In the genomic region with DNA sequence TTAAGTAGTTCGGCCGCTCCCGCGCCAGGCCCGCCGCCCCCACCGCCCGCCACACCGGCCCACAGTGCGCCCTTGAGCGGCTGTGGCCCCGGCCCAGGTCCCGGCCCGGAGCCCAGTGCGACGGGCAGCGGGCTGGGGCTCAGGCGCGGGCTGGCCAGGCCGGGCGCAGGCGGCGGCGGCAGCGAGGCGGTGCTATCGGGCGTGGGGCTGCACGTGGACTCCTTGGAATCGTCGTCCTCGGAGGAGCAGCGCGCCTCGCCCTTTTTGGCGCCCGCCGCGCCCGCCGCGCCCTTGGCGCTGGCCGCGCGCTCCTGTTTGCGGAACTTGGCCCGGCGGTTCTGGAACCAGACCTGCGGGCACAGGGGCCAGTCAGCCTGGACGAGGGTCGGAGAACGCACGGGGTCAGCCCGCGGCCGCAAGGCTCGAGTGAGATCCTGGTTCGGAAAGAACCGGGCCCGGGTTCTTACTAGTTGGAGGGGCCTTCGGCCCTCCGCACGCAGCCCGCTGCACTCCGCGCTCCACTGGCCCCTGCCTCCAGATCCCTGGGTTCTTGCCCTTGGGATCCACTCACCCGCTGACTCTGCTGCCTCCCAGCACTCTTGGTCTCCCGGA, we compare ENCODE assay signal across 8 cellular contexts. TPM values are rescaled to one million over a fixed set of nuclear protein-coding genes. Genes with fewer than 3 reads are reported as not detected.
A peak's percentile ranks its signal among the peaks of the same experiment; 100 is the strongest.
DNase-seq lines count a peak whose midpoint lies in the region; ATAC-seq, FAIRE-seq and TF ChIP-seq lines count a peak whose summit lies in the region.

No MANE protein-coding gene starts in this region.

- ATAC-seq in K562 (no peak), HG03196 (IDR thresholded peaks at IDR 0.05; ENCODE audit: unreplicated experiment) (no peak)

- BruUV-seq in K562 (replicated peaks; lab: Mats Ljungman, UMichigan) = no TSS peak

- peak overlapping the region; percentile 57 for H3K4me3 Mint-ChIP-seq in activated naive CD4-positive, alpha-beta T cell treated with anti-CD3 and anti-CD28 coated beads for 36 hours

- H3K36me3 ChIP-seq in K562 (ENCODE audit: control insufficient read depth, insufficient read depth, low read length) = peaks cover 37% of the 10 kb centered on the region
- peaks cover 32% of the 10 kb centered on the region for H3K36me3 ChIP-seq in thymus (ENCODE audit: control insufficient read depth, insufficient read depth)

- no peak overlapping the region for H2AFZ ChIP-seq in K562 (ENCODE audit: low read depth, low read length)

- no peaks in the 10 kb centered on the region for H3K79me2 ChIP-seq in K562 (ENCODE audit: control insufficient read depth, insufficient read depth, low read length)

- peaks cover 47% of the 10 kb centered on the region for H3K27me3 Mint-ChIP-seq in activated naive CD4-positive, alpha-beta T cell treated with anti-CD3 and anti-CD28 coated beads for 36 hours (ENCODE audit: low read depth)

- intact Hi-C loops in activated naive CD4-positive, alpha-beta T cell treated with anti-CD3 and anti-CD28 coated beads for 36 hours (cut with micrococcal nuclease) = loop anchor here (2.0 to 5.0 kb wide), 2 partner anchors 15 to 192 kb away; partner anchors contain the start of genes CLPB and INPPL1
- intact Hi-C loops in K562 (cut with micrococcal nuclease) = loop anchor here (5.0 kb wide), 2 partner anchors 58 to 192 kb away; partner anchors contain the start of gene CLPB

- TF ChIP-seq CTCF in K562 (IDR thresholded peaks at IDR 0.05 in 2 of 3, conservative IDR thresholded peaks at IDR 0.05 in 1 of 3; ENCODE audit: insufficient read depth in 2 of 3, low read depth in 1 of 3, low read length in 3 of 3) = no peak

- TF ChIP-seq RAD21 in K562 (CRISPR knock-in tag; conservative IDR thresholded peaks at IDR 0.05 in 1 of 2, IDR thresholded peaks at IDR 0.05 in 1 of 2) = no peak

- in situ Hi-C loops in K562 (cut with MboI) = no loop called here

- H3K4me2 ChIP-seq in K562 (ENCODE audit: insufficient read depth, low read length) = no peak overlapping the region

- 95% methylated on average over 22 of the region's 69 CpGs for WGBS in K562 (ENCODE audit: insufficient coverage, low coverage, missing lambda C conversion rate)
- 4% methylated on average over 69 of the region's 69 CpGs for WGBS in thymus

- no peak overlapping the region for H3K27ac ChIP-seq in K562 (ENCODE audit: extremely low read depth, low read depth, low read length)
- no peak overlapping the region for H3K27ac ChIP-seq in thymus (ENCODE audit: low read depth)

- no peak for TF ChIP-seq EP300 in K562 (IDR thresholded peaks at IDR 0.05; ENCODE audit: low read length)

- H3K9me3 ChIP-seq in K562 (replicated peaks; ENCODE audit: control insufficient read depth, insufficient read depth, low read depth, low read length) (no peaks in the 10 kb centered on the region), thymus (ENCODE audit: control insufficient read depth) (peaks cover 7% of the 10 kb centered on the region)

- H3K4me3 ChIP-seq in K562 = no peak overlapping the region
- H3K4me3 ChIP-seq in thymus (ENCODE audit: low read length) = peak overlapping the region; percentile 6

- no peak overlapping the region for H3K27ac Mint-ChIP-seq in activated naive CD4-positive, alpha-beta T cell treated with anti-CD3 and anti-CD28 coated beads for 36 hours

- no peak overlapping the region for H3K9ac ChIP-seq in K562 (ENCODE audit: insufficient read depth in 1 of 2, low read depth in 2 of 2, low read length in 2 of 2)

- H3K9me1 ChIP-seq in K562 (ENCODE audit: control insufficient read depth, insufficient read depth, low read length) = no peaks in the 10 kb centered on the region

- H3K27me3 ChIP-seq in K562 (ENCODE audit: control insufficient read depth in 2 of 2, insufficient read depth in 2 of 2, low read length in 2 of 2) (peaks cover 7 to 8% of the 10 kb centered on the region in 2 experiments; a peak in 4 of 5 replicates), thymus (ENCODE audit: control insufficient read depth, insufficient read depth) (peaks cover 57% of the 10 kb centered on the region)

- POLR2A ChIA-PET in K562 (lab: Yijun Ruan, JAX) = interaction anchor here (0.6 to 1.3 kb wide), 3 partner anchors 11 to 175 kb away, joined by 3 to 5 read pairs (median 3); no protein-coding TSS in a partner anchor

- peaks cover 21% of the 10 kb centered on the region for H3K4me1 Mint-ChIP-seq in activated naive CD4-positive, alpha-beta T cell treated with anti-CD3 and anti-CD28 coated beads for 36 hours (ENCODE audit: low read depth)

- no peak for DNase-seq in activated naive CD4-positive, alpha-beta T cell treated with anti-CD3 and anti-CD28 coated beads for 36 hours
- no peak for DNase-seq in activated naive CD4-positive, alpha-beta T cell (lab: John Stamatoyannopoulos, UW)
- no peak for DNase-seq in K562 (ENCODE audit: extremely low read depth in 1 of 4, low spot score in 3 of 4)
- DNase-seq in left kidney (ENCODE audit: low read depth, low spot score) = peak; percentile 68
- DNase-seq in Kasumi-1 (lab: John Stamatoyannopoulos, UW) = no peak
- DNase-seq in H4 (ENCODE audit: low spot score) = no peak

- peaks cover 0 to 34% of the 10 kb centered on the region in 2 experiments; a peak in 2 of 5 replicates for H3K4me1 ChIP-seq in K562 (replicated peaks in 1 of 2; ENCODE audit: control insufficient read depth in 2 of 2, insufficient read depth in 2 of 2, low read length in 2 of 2)
- no peaks in the 10 kb centered on the region for H3K4me1 ChIP-seq in thymus (ENCODE audit: control insufficient read depth, insufficient read depth, low read length)

- CTCF ChIA-PET in activated naive CD4-positive, alpha-beta T cell treated with anti-CD3 and anti-CD28 coated beads for 36 hours (lab: Charles Lee) = interaction anchor here (0.7 to 1.4 kb wide), 2 partner anchors 174 to 191 kb away, joined by 3 read pairs; no protein-coding TSS in a partner anchor
- CTCF ChIA-PET in K562 (lab: Yijun Ruan, JAX; ENCODE audit: low intra/inter-chr PET ratio) = interaction anchor here (0.5 to 1.1 kb wide), 2 partner anchors 33 to 215 kb away, joined by 3 to 4 read pairs; no protein-coding TSS in a partner anchor

- no peaks in the 10 kb centered on the region for H3K9me3 Mint-ChIP-seq in activated naive CD4-positive, alpha-beta T cell treated with anti-CD3 and anti-CD28 coated beads for 36 hours

- peaks cover 2% of the 10 kb centered on the region for H3K36me3 Mint-ChIP-seq in activated naive CD4-positive, alpha-beta T cell treated with anti-CD3 and anti-CD28 coated beads for 36 hours (ENCODE audit: low read depth)

- TF ChIP-seq POLR2A in K562 (conservative IDR thresholded peaks at IDR 0.05) = no peak

- no peak for FAIRE-seq in K562 (lab: Jason Lieb, UNC)

- no peaks in the 10 kb centered on the region for H4K20me1 ChIP-seq in K562 (replicated peaks; ENCODE audit: control insufficient read depth, insufficient read depth, low read length)

RNA-seq across cellular contexts. Expression of gene PHOX2A, which starts 4.0 kb away (rescaled TPM):
- not detected for total RNA-seq in activated naive CD4-positive, alpha-beta T cell treated with anti-CD3 and anti-CD28 coated beads for 36 hours
- not detected in 2 replicates for total RNA-seq in K562 (2011; cell fraction: chromatin; rRNA removed; ENCODE audit: low replicate concordance)
- total RNA-seq in K562 (2011; cell fraction: nucleolus; rRNA removed) = not detected in 2 replicates
- total RNA-seq in K562 (2011; cell fraction: nucleoplasm; rRNA removed) = not detected in 2 replicates
- not detected in 2 replicates for total RNA-seq in K562 (2014; rRNA removed)
- total RNA-seq in K562 (2014; rRNA removed; fragmentation: Illumina TruSeq; extraction: Trizol) = not detected in 2 replicates
- total RNA-seq in K562 (2015; rRNA removed; fragmentation: Illumina TruSeq; extraction: Trizol) = not detected in 2 replicates
- total RNA-seq in K562 (2021) = not detected in 2 replicates
- polyA plus RNA-seq in K562 (2011; rRNA removed) = not detected in 2 replicates
- polyA plus RNA-seq in K562 (2011; cell fraction: cytosol; rRNA removed) = not detected in 2 replicates
- polyA plus RNA-seq in K562 (2011; cell fraction: nucleus; rRNA removed) = not detected in 2 replicates
- not detected in 2 replicates for polyA plus RNA-seq in K562 (2012)
- polyA plus RNA-seq in K562 (2014; fragmentation: Illumina TruSeq; extraction: Trizol) = not detected in 2 replicates
- polyA plus RNA-seq in K562 (2014; fragmentation: Nextera tagmentation; extraction: Ambion mirVana) = not detected
- polyA plus RNA-seq in K562 (2014; rRNA removed) = not detected in 2 replicates
- not detected in 2 replicates for polyA minus RNA-seq in K562 (2011; rRNA and poly(A)+ RNA removed)
- polyA minus RNA-seq in K562 (2011; cell fraction: cytosol; rRNA and poly(A)+ RNA removed) = not detected in 2 replicates
- not detected in 2 replicates for polyA minus RNA-seq in K562 (2011; cell fraction: nucleus; rRNA and poly(A)+ RNA removed)
- 0.11 TPM for polyA plus RNA-seq in thymus
- total RNA-seq in H4 (2014; rRNA removed; shearing (Covaris generic)) = not detected in 2 replicates

RNA-seq across cellular contexts. Expression of gene INPPL1, which starts 15.4 kb away (rescaled TPM):
- 10 to 100 TPM; 67.1 to 74.0 TPM for total RNA-seq in activated naive CD4-positive, alpha-beta T cell treated with anti-CD3 and anti-CD28 coated beads for 36 hours
- total RNA-seq in K562 (2011; cell fraction: chromatin; rRNA removed; ENCODE audit: low replicate concordance) = 549 and 1,360 TPM in 2 replicates
- 683 and 737 TPM in 2 replicates for total RNA-seq in K562 (2011; cell fraction: nucleolus; rRNA removed)
- 497 TPM in 2 replicates for total RNA-seq in K562 (2011; cell fraction: nucleoplasm; rRNA removed)
- 61.6 and 94.9 TPM in 2 replicates for total RNA-seq in K562 (2014; rRNA removed)
- 36.2 and 37.8 TPM in 2 replicates for total RNA-seq in K562 (2014; rRNA removed; fragmentation: Illumina TruSeq; extraction: Trizol)
- total RNA-seq in K562 (2015; rRNA removed; fragmentation: Illumina TruSeq; extraction: Trizol) = 51.1 and 52.7 TPM in 2 replicates
- 135 and 137 TPM in 2 replicates for total RNA-seq in K562 (2021)
- polyA plus RNA-seq in K562 (2011; rRNA removed) = 75.9 and 141 TPM in 2 replicates
- polyA plus RNA-seq in K562 (2011; cell fraction: cytosol; rRNA removed) = 53.0 and 79.7 TPM in 2 replicates
- polyA plus RNA-seq in K562 (2011; cell fraction: nucleus; rRNA removed) = 1,064 and 1,073 TPM in 2 replicates
- 92.0 and 111 TPM in 2 replicates for polyA plus RNA-seq in K562 (2012)
- polyA plus RNA-seq in K562 (2014; fragmentation: Illumina TruSeq; extraction: Trizol) = 83.2 and 84.0 TPM in 2 replicates
- under 1 TPM; 0.55 to 0.81 TPM for polyA plus RNA-seq in K562 (2014; fragmentation: Nextera tagmentation; extraction: Ambion mirVana)
- polyA plus RNA-seq in K562 (2014; rRNA removed) = 94.8 and 118 TPM in 2 replicates
- 61.2 and 72.8 TPM in 2 replicates for polyA minus RNA-seq in K562 (2011; rRNA and poly(A)+ RNA removed)
- 85.6 and 95.4 TPM in 2 replicates for polyA minus RNA-seq in K562 (2011; cell fraction: cytosol; rRNA and poly(A)+ RNA removed)
- polyA minus RNA-seq in K562 (2011; cell fraction: nucleus; rRNA and poly(A)+ RNA removed) = 195 and 256 TPM in 2 replicates
- polyA plus RNA-seq in thymus = 58.3 TPM
- total RNA-seq in H4 (2014; rRNA removed; shearing (Covaris generic)) = 23.6 and 40.7 TPM in 2 replicates

RNA-seq across cellular contexts. Expression of gene FOLR2, which starts 23.4 kb away (rescaled TPM):
- total RNA-seq in activated naive CD4-positive, alpha-beta T cell treated with anti-CD3 and anti-CD28 coated beads for 36 hours = not detected
- total RNA-seq in K562 (2011; cell fraction: chromatin; rRNA removed; ENCODE audit: low replicate concordance) = not detected in 2 replicates
- not detected in 2 replicates for total RNA-seq in K562 (2011; cell fraction: nucleolus; rRNA removed)
- not detected in 2 replicates for total RNA-seq in K562 (2011; cell fraction: nucleoplasm; rRNA removed)
- not detected in 2 replicates for total RNA-seq in K562 (2014; rRNA removed)
- total RNA-seq in K562 (2014; rRNA removed; fragmentation: Illumina TruSeq; extraction: Trizol) = not detected in 2 replicates
- not detected in 2 replicates for total RNA-seq in K562 (2015; rRNA removed; fragmentation: Illumina TruSeq; extraction: Trizol)
- 0.20 TPM in 1 of 2 replicates, not detected in the other for total RNA-seq in K562 (2021)
- polyA plus RNA-seq in K562 (2011; rRNA removed) = not detected in 2 replicates
- polyA plus RNA-seq in K562 (2011; cell fraction: cytosol; rRNA removed) = 0.57 TPM in 1 of 2 replicates, not detected in the other
- polyA plus RNA-seq in K562 (2011; cell fraction: nucleus; rRNA removed) = not detected in 2 replicates
- polyA plus RNA-seq in K562 (2012) = 0.14 TPM in 1 of 2 replicates, not detected in the other
- polyA plus RNA-seq in K562 (2014; fragmentation: Illumina TruSeq; extraction: Trizol) = 0.28 TPM in 1 of 2 replicates, not detected in the other
- polyA plus RNA-seq in K562 (2014; fragmentation: Nextera tagmentation; extraction: Ambion mirVana) = under 1 TPM in 1 of 2 experiments, not detected in 1; 0.27 TPM
- not detected in 2 replicates for polyA plus RNA-seq in K562 (2014; rRNA removed)
- not detected in 2 replicates for polyA minus RNA-seq in K562 (2011; rRNA and poly(A)+ RNA removed)
- not detected in 2 replicates for polyA minus RNA-seq in K562 (2011; cell fraction: cytosol; rRNA and poly(A)+ RNA removed)
- polyA minus RNA-seq in K562 (2011; cell fraction: nucleus; rRNA and poly(A)+ RNA removed) = not detected in 2 replicates
- 32.7 TPM for polyA plus RNA-seq in thymus
- total RNA-seq in H4 (2014; rRNA removed; shearing (Covaris generic)) = not detected in 2 replicates

RNA-seq across cellular contexts. Expression of gene FOLR1, which starts 48.0 kb away (rescaled TPM):
- total RNA-seq in activated naive CD4-positive, alpha-beta T cell treated with anti-CD3 and anti-CD28 coated beads for 36 hours = not detected
- total RNA-seq in K562 (2011; cell fraction: chromatin; rRNA removed; ENCODE audit: low replicate concordance) = 0.46 and 2.7 TPM in 2 replicates
- 2.5 and 3.3 TPM in 2 replicates for total RNA-seq in K562 (2011; cell fraction: nucleolus; rRNA removed)
- total RNA-seq in K562 (2011; cell fraction: nucleoplasm; rRNA removed) = 1.8 and 2.9 TPM in 2 replicates
- 0.68 and 0.90 TPM in 2 replicates for total RNA-seq in K562 (2014; rRNA removed)
- 0.19 and 0.22 TPM in 2 replicates for total RNA-seq in K562 (2014; rRNA removed; fragmentation: Illumina TruSeq; extraction: Trizol)
- total RNA-seq in K562 (2015; rRNA removed; fragmentation: Illumina TruSeq; extraction: Trizol) = 0.58 and 0.75 TPM in 2 replicates
- total RNA-seq in K562 (2021) = 0.49 and 0.92 TPM in 2 replicates
- 1.2 and 2.3 TPM in 2 replicates for polyA plus RNA-seq in K562 (2011; rRNA removed)
- 2.0 and 3.9 TPM in 2 replicates for polyA plus RNA-seq in K562 (2011; cell fraction: cytosol; rRNA removed)
- 0.77 and 1.7 TPM in 2 replicates for polyA plus RNA-seq in K562 (2011; cell fraction: nucleus; rRNA removed)
- 1.8 and 7.5 TPM in 2 replicates for polyA plus RNA-seq in K562 (2012)
- polyA plus RNA-seq in K562 (2014; fragmentation: Illumina TruSeq; extraction: Trizol) = 0.96 and 1.7 TPM in 2 replicates
- 1 to 10 TPM; 1.0 to 1.7 TPM for polyA plus RNA-seq in K562 (2014; fragmentation: Nextera tagmentation; extraction: Ambion mirVana)
- 1.8 TPM in 2 replicates for polyA plus RNA-seq in K562 (2014; rRNA removed)
- 1.5 TPM in 1 of 2 replicates, not detected in the other for polyA minus RNA-seq in K562 (2011; rRNA and poly(A)+ RNA removed)
- polyA minus RNA-seq in K562 (2011; cell fraction: cytosol; rRNA and poly(A)+ RNA removed) = 2.3 and 4.2 TPM in 2 replicates
- 1.2 and 1.4 TPM in 2 replicates for polyA minus RNA-seq in K562 (2011; cell fraction: nucleus; rRNA and poly(A)+ RNA removed)
- 0.98 TPM for polyA plus RNA-seq in thymus
- 3.4 and 6.6 TPM in 2 replicates for total RNA-seq in H4 (2014; rRNA removed; shearing (Covaris generic))
